Comparison of ENCODE assay signal across 9 cellular contexts in the genomic region with DNA sequence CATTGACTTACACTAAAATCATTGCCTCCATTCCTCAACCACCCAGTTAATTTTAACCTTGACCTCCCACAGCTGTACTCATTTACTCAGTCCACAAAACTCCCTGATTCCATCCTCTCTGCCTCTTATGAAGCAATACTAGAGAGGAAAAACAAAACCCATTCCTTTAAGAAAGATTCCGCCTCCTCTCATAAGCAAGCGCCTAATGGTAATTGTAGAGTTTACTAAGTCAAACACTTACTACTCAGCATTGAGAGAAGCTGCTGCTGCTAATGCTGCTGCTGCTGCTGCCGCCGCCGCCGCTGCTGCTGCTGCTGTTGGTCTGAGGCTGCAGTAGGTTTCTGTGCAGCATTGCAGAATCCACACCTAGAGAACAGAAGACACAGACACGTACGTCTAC. TPM values are rescaled to one million over a fixed set of nuclear protein-coding genes. Genes with fewer than 3 reads are reported as not detected.
DNase-seq lines count a peak whose midpoint lies in the region; ATAC-seq and TF ChIP-seq lines count a peak whose summit lies in the region.
"Had no signal": no experiment of that assay in that cellular context is flagged by ENCODE, and none has a peak within 500 bp of the region (broad histone marks: within the 10 kb centered on the region; RNA-seq: fewer than 3 reads in every experiment).

No MANE protein-coding gene starts in this region.

- H3K27me3 ChIP-seq in adipocyte (replicated peaks; ENCODE audit: control insufficient read depth, insufficient read depth, low read length), result no peaks in the 10 kb centered on the region
- H3K27me3 ChIP-seq in iPS-15b (ENCODE audit: control insufficient read depth, insufficient read depth, low read length), result peaks cover 7% of the 10 kb centered on the region
- no peaks in the 10 kb centered on the region for H3K27me3 ChIP-seq in skeletal muscle tissue (ENCODE audit: control insufficient read depth in 3 of 3, insufficient read depth in 3 of 3, low read length in 3 of 3)

- intact Hi-C loops in CD14-positive monocyte (cut with micrococcal nuclease), result loop anchor here (5.0 to 10.0 kb wide), 4 partner anchors 71 to 83 kb away; a partner anchor contains a TSS

- H3K4me3 ChIP-seq in adipocyte (ENCODE audit: low read length) (peak overlapping the region; percentile 84), iPS-15b (ENCODE audit: low read depth, low read length) (peak overlapping the region; percentile 62), skeletal muscle tissue (ENCODE audit: low read length in 3 of 3) (peak overlapping the region; percentile 41 to 71 (median 71))

- peaks cover 36% of the 10 kb centered on the region for H3K4me1 Mint-ChIP-seq in CD14-positive monocyte

- H3K4me1 ChIP-seq in adipocyte (ENCODE audit: control insufficient read depth, insufficient read depth, low read length) (peaks cover 12% of the 10 kb centered on the region), iPS-15b (ENCODE audit: control insufficient read depth, insufficient read depth, low read length) (peaks cover 22% of the 10 kb centered on the region), skeletal muscle tissue (ENCODE audit: control insufficient read depth in 3 of 3, insufficient read depth in 3 of 3, low read length in 3 of 3) (peaks cover 14 to 23% (median 15%) of the 10 kb centered on the region in 3 donors)

- no peaks in the 10 kb centered on the region for H3K9me3 Mint-ChIP-seq in CD14-positive monocyte
- H3K9me3 Mint-ChIP-seq: CD4-positive, CD25-positive, alpha-beta regulatory T cell had no signal

- H3K36me3 Mint-ChIP-seq in CD14-positive monocyte, result peaks cover 0 to 1% of the 10 kb centered on the region in 2 donors
- H3K36me3 Mint-ChIP-seq: CD4-positive, CD25-positive, alpha-beta regulatory T cell had no signal

- H3K9ac ChIP-seq in adipocyte (ENCODE audit: low read length), result peak overlapping the region; percentile 87
- no peak overlapping the region for H3K9ac ChIP-seq in iPS-15b (ENCODE audit: low read depth, low read length)
- H3K9ac ChIP-seq in skeletal muscle tissue (ENCODE audit: low read depth in 1 of 3, low read length in 3 of 3), result peak overlapping the region; percentile 2 to 84 (median 54)

- TF ChIP-seq CTCF in CD14-positive monocyte (IDR thresholded peaks at IDR 0.05), result no peak

- H3K36me3 ChIP-seq in adipocyte (ENCODE audit: control insufficient read depth, insufficient read depth, low read length, severe bottlenecking) (no peaks in the 10 kb centered on the region), iPS-15b (ENCODE audit: control insufficient read depth, insufficient read depth, low read length) (no peaks in the 10 kb centered on the region), skeletal muscle tissue (ENCODE audit: control insufficient read depth in 3 of 3, insufficient read depth in 3 of 3, low read length in 3 of 3) (no peaks in the 10 kb centered on the region)

- H3K9me3 ChIP-seq in adipocyte (ENCODE audit: control insufficient read depth, low read length) (no peaks in the 10 kb centered on the region), iPS-15b (ENCODE audit: control insufficient read depth, insufficient read depth, low read length) (no peaks in the 10 kb centered on the region), skeletal muscle tissue (ENCODE audit: control insufficient read depth in 3 of 3, low read length in 3 of 3) (no peaks in the 10 kb centered on the region)

- H3K27ac ChIP-seq in skeletal muscle tissue (ENCODE audit: low read depth, low read length), result no peak overlapping the region

- no peaks in the 10 kb centered on the region for H3K27me3 Mint-ChIP-seq in CD14-positive monocyte (ENCODE audit: low read depth in 3 of 3)

- no peak overlapping the region for H3K4me3 Mint-ChIP-seq in CD14-positive monocyte
- H3K4me3 Mint-ChIP-seq: CD4-positive, CD25-positive, alpha-beta regulatory T cell had no signal

- H3K27ac Mint-ChIP-seq in CD14-positive monocyte, result no peak overlapping the region
- H3K27ac Mint-ChIP-seq: CD4-positive, CD25-positive, alpha-beta regulatory T cell had no signal

- ATAC-seq in HG03439 (IDR thresholded peaks at IDR 0.05; ENCODE audit: unreplicated experiment), result no peak

- DNase-seq in NCI-H1436 (lab: John Stamatoyannopoulos, UW), result peak; percentile 43
- DNase-seq in NCI-H1436 treated with DMSO at 0.1 percent for 48 hours (lab: John Stamatoyannopoulos, UW), result no peak
- peak; percentile 94 for DNase-seq in adipocyte (ENCODE audit: low read depth)
- no peak for DNase-seq in NCI-H526 (lab: John Stamatoyannopoulos, UW)
- no peak for DNase-seq in CD14-positive monocyte (ENCODE audit: low spot score)
- DNase-seq: CD4-positive, CD25-positive, alpha-beta regulatory T cell had no signal

RNA-seq across cellular contexts. Expression of a gene that starts 2.1 kb away (rescaled TPM):
- total RNA-seq in skeletal muscle tissue, result 113 TPM
- 100 to 1,000 TPM; 111 to 126 TPM for polyA plus RNA-seq in CD14-positive monocyte

Comparison
In these comparisons a context has a peak if more than half of its experiments do, and no peak if none do; other contexts are left out.
1. DNase-seq: peak in NCI-H1436 (single experiment) and adipocyte (single experiment); none in NCI-H1436 treated with DMSO at 0.1 percent for 48 hours (single experiment), NCI-H526 (0 of 2) and CD14-positive monocyte (single experiment).
2. Peak in every context shown above with its lines, with median percentiles within 50 percentile points of each other: H3K4me3 ChIP-seq.